ENCODE assay signal across 1 cellular context in the genomic region with DNA sequence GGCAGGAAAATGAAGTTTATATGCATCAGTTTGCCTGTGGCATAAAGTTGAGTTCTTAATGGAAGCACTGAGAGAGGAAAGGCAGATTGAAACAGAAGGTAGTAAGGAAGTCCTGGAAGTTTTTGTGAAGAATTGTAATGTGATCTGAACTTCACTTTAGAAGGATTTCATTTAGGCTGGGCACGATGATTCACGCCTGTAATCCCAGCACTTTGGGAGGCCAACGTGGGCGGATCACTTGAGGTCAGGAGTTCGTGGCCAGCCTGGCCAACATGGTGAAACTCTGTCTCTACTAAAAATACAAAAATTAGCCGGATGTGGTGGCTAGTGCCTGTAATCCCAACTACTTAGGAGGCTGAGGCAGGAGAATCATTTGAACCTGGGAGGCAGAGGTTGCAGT.
TF ChIP-seq lines count a peak whose summit lies in the region.

No MANE protein-coding gene starts in this region.

TF ChIP-seq in K562, 482 proteins besides CTCF, POLR2A, EP300 and RAD21:
- TF ChIP-seq EGR1 (conservative IDR thresholded peaks at IDR 0.05): peak; percentile 56
